ENCODE assay signal across 8 cellular contexts in genomic region chr12:123231931-123232330, GRCh38. TPM values are rescaled to one million over a fixed set of nuclear protein-coding genes. Genes with fewer than 3 reads are reported as not detected.
DNase-seq lines count a peak whose midpoint lies in the region; ATAC-seq and TF ChIP-seq lines count a peak whose summit lies in the region.

No MANE protein-coding gene starts in this region.

- H3K23ac ChIP-seq in trophoblast cell (ENCODE audit: low read length) = no peak overlapping the region

- H3K14ac ChIP-seq in trophoblast cell (ENCODE audit: low read length) = no peak overlapping the region

- peak overlapping the region; percentile 22 for H3K9ac ChIP-seq in endocrine pancreas (ENCODE audit: control insufficient read depth, insufficient read depth, low read length)
- no peak overlapping the region for H3K9ac ChIP-seq in trophoblast cell (ENCODE audit: low read length)

- H3K4me3 ChIP-seq in GM12864 (ENCODE audit: low read depth, low read length) (peak overlapping the region; percentile 73), endocrine pancreas (ENCODE audit: control insufficient read depth, insufficient read depth, low read length) (peak overlapping the region; percentile 64), trophoblast cell (ENCODE audit: low read depth, low read length) (no peak overlapping the region)

- DNase-seq in GM12864 (ENCODE audit: low read depth) (no peak), NCI-H526 treated with DMSO at 0.1 percent for 48 hours (lab: John Stamatoyannopoulos, UW) (peak; percentile 27), trophoblast cell (no peak), T1000 (lab: John Stamatoyannopoulos, UW) (no peak), AG20443 (ENCODE audit: low spot score) (no peak), NCI-H1048 (lab: John Stamatoyannopoulos, UW) (no peak)

- H3K4me1 ChIP-seq in endocrine pancreas (ENCODE audit: control insufficient read depth, insufficient read depth, low read length) = peaks cover 9% of the 10 kb centered on the region
- H3K4me1 ChIP-seq in trophoblast cell (ENCODE audit: control insufficient read depth in 1 of 2, insufficient read depth in 2 of 2, low read length in 2 of 2) = peaks cover 5 to 7% of the 10 kb centered on the region in 2 experiments

- H4K8ac ChIP-seq in trophoblast cell (ENCODE audit: low read depth, low read length) = no peak overlapping the region

- peak overlapping the region; percentile 86 for H3K4me2 ChIP-seq in trophoblast cell (ENCODE audit: low read length)

- H2AFZ ChIP-seq in trophoblast cell (ENCODE audit: insufficient read depth, low read length, poor library complexity) = no peak overlapping the region

- no peak overlapping the region for H3K27ac ChIP-seq in trophoblast cell (ENCODE audit: low read depth, low read length)

- H2BK12ac ChIP-seq in trophoblast cell (ENCODE audit: low read length) = no peak overlapping the region

- H2AK5ac ChIP-seq in trophoblast cell (ENCODE audit: low read length) = no peak overlapping the region

- H3K4ac ChIP-seq in trophoblast cell (ENCODE audit: low read depth, low read length) = no peak overlapping the region

- no peak overlapping the region for H2BK120ac ChIP-seq in trophoblast cell (ENCODE audit: insufficient read depth, low read length, poor library complexity)

- H3K36me3 ChIP-seq in endocrine pancreas (ENCODE audit: control insufficient read depth, insufficient read depth, low read length) (no peaks in the 10 kb centered on the region), trophoblast cell (ENCODE audit: control insufficient read depth in 1 of 2, insufficient read depth in 2 of 2, low read length in 2 of 2) (no peaks in the 10 kb centered on the region)

- no CpG with 5 or more reads among the region's 5 CpGs for WGBS in trophoblast cell (ENCODE audit: extremely low coverage, insufficient coverage, insufficient read length)

- ATAC-seq in HG02571 (IDR thresholded peaks at IDR 0.05; ENCODE audit: unreplicated experiment) = no peak

- H3K9me3 ChIP-seq in endocrine pancreas (ENCODE audit: control insufficient read depth, low read length) (no peaks in the 10 kb centered on the region), trophoblast cell (ENCODE audit: insufficient read depth, low read depth, low read length) (peaks cover 2% of the 10 kb centered on the region)

- peaks cover 6% of the 10 kb centered on the region for H3K79me1 ChIP-seq in trophoblast cell (ENCODE audit: low read length)

- H4K12ac ChIP-seq in trophoblast cell (ENCODE audit: low read depth, low read length) = no peak overlapping the region

- no peak overlapping the region for H3K18ac ChIP-seq in trophoblast cell (ENCODE audit: low read length)

- H3K79me2 ChIP-seq in trophoblast cell (ENCODE audit: control insufficient read depth, insufficient read depth, low read length, poor library complexity) = peaks cover 9% of the 10 kb centered on the region

- H3K27me3 ChIP-seq in endocrine pancreas (ENCODE audit: control insufficient read depth, insufficient read depth, low read length) (no peaks in the 10 kb centered on the region), trophoblast cell (ENCODE audit: insufficient read depth, low read length) (no peaks in the 10 kb centered on the region)

- TF ChIP-seq CTCF in GM12864 (IDR thresholded peaks at IDR 0.05; ENCODE audit: low read depth, low read length, missing control alignments) = no peak

- no peak overlapping the region for H4K91ac ChIP-seq in trophoblast cell (ENCODE audit: low read depth, low read length)

- H2BK5ac ChIP-seq in trophoblast cell (ENCODE audit: low read depth, low read length, poor library complexity) = no peak overlapping the region

RNA-seq across cellular contexts. Expression of gene MPHOSPH9, which starts 1.0 kb away (rescaled TPM):
- polyA plus RNA-seq in trophoblast cell (2013) = 16.0 and 16.5 TPM in 2 replicates

RNA-seq across cellular contexts. Expression of gene MTRFR, which starts 1.3 kb away (rescaled TPM):
- polyA plus RNA-seq in trophoblast cell (2013) = 8.8 and 9.1 TPM in 2 replicates

RNA-seq across cellular contexts. Expression of gene CDK2AP1, which starts 39.7 kb away (rescaled TPM):
- 232 and 240 TPM in 2 replicates for polyA plus RNA-seq in trophoblast cell (2013)
